Comparison of ENCODE assay signal across 8 cellular contexts in the genomic region with DNA sequence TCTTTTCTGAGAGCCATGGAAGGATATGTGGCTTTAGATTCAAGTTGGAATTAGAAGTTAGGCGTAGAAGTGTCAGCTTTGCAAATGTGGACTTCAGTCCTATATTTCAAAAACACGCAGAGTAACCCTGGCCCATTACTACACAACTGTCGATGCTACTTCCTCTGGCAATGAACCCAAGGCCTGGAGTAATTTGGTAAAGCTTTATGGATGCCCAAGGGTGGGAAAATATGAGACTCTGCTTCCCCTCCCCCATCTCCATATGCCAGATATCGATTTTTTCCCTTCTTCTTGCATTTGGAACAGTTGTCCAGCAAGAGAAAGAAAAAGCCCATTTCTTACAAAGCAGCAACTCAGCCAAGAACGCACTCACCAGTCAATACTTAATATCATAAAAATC. TPM values are rescaled to one million over a fixed set of nuclear protein-coding genes. Genes with fewer than 3 reads are reported as not detected.
DNase-seq lines count a peak whose midpoint lies in the region; ATAC-seq lines count a peak whose summit lies in the region.

No MANE protein-coding gene starts in this region.

- no peak overlapping the region for H3K27ac ChIP-seq in effector memory CD4-positive, alpha-beta T cell (ENCODE audit: insufficient read depth, low read length, poor library complexity, severe bottlenecking)

- peaks cover 3% of the 10 kb centered on the region for H3K36me3 Mint-ChIP-seq in T-helper 1 cell treated with Interleukin-12 subunit alpha and Interleukin-12 subunit beta and Interleukin-4 antibody, amounts not matched to agents 30 μg/mL and 1 μg/mL, for 36 hours (ENCODE audit: low read depth)
- H3K36me3 Mint-ChIP-seq in immature natural killer cell: no peaks in the 10 kb centered on the region
- no peaks in the 10 kb centered on the region for H3K36me3 Mint-ChIP-seq in stimulated activated naive B cell treated with anti-CD40 and anti-IgM and Interleukin-4, amounts not matched to agents 10 μg/mL and 1 μg/mL and 100 μg/mL, for 72 hours

- no peak for ATAC-seq in stimulated activated naive B cell treated with anti-CD40 and anti-IgM and Interleukin-4, amounts not matched to agents 10 μg/mL and 1 μg/mL and 100 μg/mL, for 72 hours (replicated peaks)
- no peak for ATAC-seq in GM19328 (IDR thresholded peaks at IDR 0.05; ENCODE audit: unreplicated experiment)

- no peaks in the 10 kb centered on the region for H3K27me3 Mint-ChIP-seq in T-helper 1 cell treated with Interleukin-12 subunit alpha and Interleukin-12 subunit beta and Interleukin-4 antibody, amounts not matched to agents 30 μg/mL and 1 μg/mL, for 36 hours (ENCODE audit: low read depth)
- H3K27me3 Mint-ChIP-seq in immature natural killer cell (ENCODE audit: low read depth in 3 of 3): peaks cover 7 to 29% (median 17%) of the 10 kb centered on the region in 3 donors
- H3K27me3 Mint-ChIP-seq in stimulated activated naive B cell treated with anti-CD40 and anti-IgM and Interleukin-4, amounts not matched to agents 10 μg/mL and 1 μg/mL and 100 μg/mL, for 72 hours: no peaks in the 10 kb centered on the region

- peaks cover 46% of the 10 kb centered on the region for H3K4me1 Mint-ChIP-seq in T-helper 1 cell treated with Interleukin-12 subunit alpha and Interleukin-12 subunit beta and Interleukin-4 antibody, amounts not matched to agents 30 μg/mL and 1 μg/mL, for 36 hours (ENCODE audit: low read depth)
- H3K4me1 Mint-ChIP-seq in immature natural killer cell: peaks cover 47 to 56% of the 10 kb centered on the region in 2 donors
- peaks cover 38 to 66% of the 10 kb centered on the region in 2 donors for H3K4me1 Mint-ChIP-seq in stimulated activated naive B cell treated with anti-CD40 and anti-IgM and Interleukin-4, amounts not matched to agents 10 μg/mL and 1 μg/mL and 100 μg/mL, for 72 hours

- no peak overlapping the region for H3K4me3 ChIP-seq in effector memory CD4-positive, alpha-beta T cell (ENCODE audit: insufficient read depth, low read depth, low read length, poor library complexity, severe bottlenecking)

- no peak for DNase-seq in T-helper 1 cell
- DNase-seq in SK-N-DZ (ENCODE audit: low spot score): peak; percentile 52
- no peak for DNase-seq in immature natural killer cell
- no peak for DNase-seq in stimulated activated naive B cell treated with anti-CD40 and anti-IgM and Interleukin-4, amounts not matched to agents 10 μg/mL and 1 μg/mL and 100 μg/mL, for 72 hours
- no peak for DNase-seq in effector memory CD4-positive, alpha-beta T cell
- no peak for DNase-seq in NCI-H345 treated with DMSO at 0.1 percent for 48 hours (lab: John Stamatoyannopoulos, UW; ENCODE audit: unreplicated experiment)

- H3K4me3 Mint-ChIP-seq in T-helper 1 cell treated with Interleukin-12 subunit alpha and Interleukin-12 subunit beta and Interleukin-4 antibody, amounts not matched to agents 30 μg/mL and 1 μg/mL, for 36 hours: no peak overlapping the region
- H3K4me3 Mint-ChIP-seq in immature natural killer cell: peak overlapping the region in 2 of 5 donors; percentile 18 to 54
- peak overlapping the region in 1 of 2 donors; percentile 8 for H3K4me3 Mint-ChIP-seq in stimulated activated naive B cell treated with anti-CD40 and anti-IgM and Interleukin-4, amounts not matched to agents 10 μg/mL and 1 μg/mL and 100 μg/mL, for 72 hours

- H3K9me3 ChIP-seq in effector memory CD4-positive, alpha-beta T cell (ENCODE audit: control insufficient read depth, low read length): no peaks in the 10 kb centered on the region

- H3K27ac Mint-ChIP-seq in T-helper 1 cell treated with Interleukin-12 subunit alpha and Interleukin-12 subunit beta and Interleukin-4 antibody, amounts not matched to agents 30 μg/mL and 1 μg/mL, for 36 hours: peak overlapping the region; percentile 73
- H3K27ac Mint-ChIP-seq in immature natural killer cell: peak overlapping the region; percentile 79 to 97 (median 88)
- peak overlapping the region; percentile 75 for H3K27ac Mint-ChIP-seq in stimulated activated naive B cell treated with anti-CD40 and anti-IgM and Interleukin-4, amounts not matched to agents 10 μg/mL and 1 μg/mL and 100 μg/mL, for 72 hours

- H3K36me3 ChIP-seq in effector memory CD4-positive, alpha-beta T cell (ENCODE audit: control insufficient read depth, insufficient read depth, low read length): no peaks in the 10 kb centered on the region

- H3K4me1 ChIP-seq in effector memory CD4-positive, alpha-beta T cell (ENCODE audit: control insufficient read depth, insufficient read depth, low read length, poor library complexity, severe bottlenecking): peaks cover 35% of the 10 kb centered on the region

- H3K27me3 ChIP-seq in effector memory CD4-positive, alpha-beta T cell (replicated peaks; ENCODE audit: control insufficient read depth, insufficient read depth, low read length, poor library complexity, severe bottlenecking): no peaks in the 10 kb centered on the region

- H3K9me3 Mint-ChIP-seq in T-helper 1 cell treated with Interleukin-12 subunit alpha and Interleukin-12 subunit beta and Interleukin-4 antibody, amounts not matched to agents 30 μg/mL and 1 μg/mL, for 36 hours: no peaks in the 10 kb centered on the region
- no peaks in the 10 kb centered on the region for H3K9me3 Mint-ChIP-seq in immature natural killer cell
- no peaks in the 10 kb centered on the region for H3K9me3 Mint-ChIP-seq in stimulated activated naive B cell treated with anti-CD40 and anti-IgM and Interleukin-4, amounts not matched to agents 10 μg/mL and 1 μg/mL and 100 μg/mL, for 72 hours

RNA-seq across cellular contexts. Expression of gene MAP1LC3B, which starts 2.9 kb away (rescaled TPM):
- polyA plus RNA-seq in SK-N-DZ (2014; cell fraction: cytosol; rRNA removed): 20.0 and 20.9 TPM in 2 replicates
- polyA plus RNA-seq in SK-N-DZ (2014; cell fraction: nucleus; rRNA removed): 12.2 and 28.2 TPM in 2 replicates
- polyA plus RNA-seq in immature natural killer cell: 100 to 1,000 TPM; 175 to 297 (median 190) TPM

RNA-seq across cellular contexts. Expression of gene FBXO31, which starts 5.7 kb away (rescaled TPM):
- 16.3 and 28.1 TPM in 2 replicates for polyA plus RNA-seq in SK-N-DZ (2014; cell fraction: cytosol; rRNA removed)
- 25.0 and 32.5 TPM in 2 replicates for polyA plus RNA-seq in SK-N-DZ (2014; cell fraction: nucleus; rRNA removed)
- 10 to 100 TPM; 13.0 to 24.8 (median 14.9) TPM for polyA plus RNA-seq in immature natural killer cell
